In genomic region chr2:120244656-120245519, GRCh38 we compare ENCODE assay signal across 18 cellular contexts. TPM values are rescaled to one million over a fixed set of nuclear protein-coding genes. Genes with fewer than 3 reads are reported as not detected.
DNase-seq lines count a peak whose midpoint lies in the region; ATAC-seq, FAIRE-seq and TF ChIP-seq lines count a peak whose summit lies in the region.
"Had no signal": no experiment of that assay in that cellular context is flagged by ENCODE, and none has a peak within 500 bp of the region (broad histone marks: within the 10 kb centered on the region; RNA-seq: fewer than 3 reads in every experiment).

No MANE protein-coding gene starts in this region.

- H3K27ac ChIP-seq in SK-N-MC: no peak overlapping the region
- no peak overlapping the region for H3K27ac ChIP-seq in HepG2 (ENCODE audit: extremely low read length, insufficient read depth, low read length)
- peak overlapping the region; percentile 87 to 90 for H3K27ac ChIP-seq in small intestine (ENCODE audit: low read depth in 1 of 2, low read length in 1 of 2)
- no peak overlapping the region for H3K27ac ChIP-seq in thyroid gland
- H3K27ac ChIP-seq: 22Rv1, testis had no signal

- intact Hi-C loops in HepG2 (cut with micrococcal nuclease; ENCODE audit: unreplicated experiment) (no loop called here), thyroid gland (cut with DNase I) (no loop called here)

- H3K4me1 ChIP-seq in HepG2 (ENCODE audit: insufficient read depth, low read length): peaks cover 32% of the 10 kb centered on the region
- H3K4me1 ChIP-seq in small intestine (ENCODE audit: control insufficient read depth in 2 of 2, insufficient read depth in 1 of 2, low read depth in 1 of 2, low read length in 1 of 2): peaks cover 0 to 12% of the 10 kb centered on the region in 2 donors
- no peaks in the 10 kb centered on the region for H3K4me1 ChIP-seq in thyroid gland

- TF ChIP-seq EP300 in HepG2 (IDR thresholded peaks at IDR 0.05; ENCODE audit: low read depth in 2 of 2, low read length in 2 of 2) (no peak), HepG2 (CRISPR knock-in tag; IDR thresholded peaks at IDR 0.05; ENCODE audit: borderline replicate concordance) (no peak)

- no peaks in the 10 kb centered on the region for H3K36me3 ChIP-seq in SK-N-MC (ENCODE audit: insufficient read depth, low read length)
- no peaks in the 10 kb centered on the region for H3K36me3 ChIP-seq in HepG2 (replicated peaks in 1 of 2; ENCODE audit: control insufficient read depth in 1 of 2, insufficient read depth in 2 of 2, low read length in 2 of 2)
- no peaks in the 10 kb centered on the region for H3K36me3 ChIP-seq in small intestine (ENCODE audit: control insufficient read depth in 2 of 2, insufficient read depth in 2 of 2, low read length in 2 of 2)
- no peaks in the 10 kb centered on the region for H3K36me3 ChIP-seq in thyroid gland

- H3K4me2 ChIP-seq in HepG2 (ENCODE audit: low read depth, low read length): peak overlapping the region; percentile 56

- no peak for TF ChIP-seq POLR2A in HepG2 (IDR thresholded peaks at IDR 0.05; ENCODE audit: insufficient read depth in 1 of 2, low read depth in 2 of 2, low read length in 2 of 2)
- no peak for TF ChIP-seq POLR2A in thyroid gland (IDR thresholded peaks at IDR 0.05)
- TF ChIP-seq POLR2A in GM12892 (IDR thresholded peaks at IDR 0.05; ENCODE audit: low read depth, low read length): no peak

- TF ChIP-seq CTCF in HepG2 (CRISPR knock-in tag; IDR thresholded peaks at IDR 0.05): no peak
- TF ChIP-seq CTCF in thyroid gland (IDR thresholded peaks at IDR 0.05): no peak

- H3K9ac ChIP-seq in SK-N-MC (ENCODE audit: insufficient read length) (no peak overlapping the region), HepG2 (ENCODE audit: insufficient read depth, low read depth, low read length) (0 out of 2 replicates have a peak overlapping the region, but pooled peaks have one; percentile 30)

- WGBS in HepG2 (ENCODE audit: low lambda C conversion rate): 41% methylated on average over 11 of the region's 12 CpGs
- 24 to 67% (median 44%) methylated on average over 12 of the region's 12 CpGs for WGBS in small intestine, 3 donors
- WGBS in thyroid gland, 2 donors: 80 to 84% methylated on average over 11 to 12 of the region's 12 CpGs

- H3K4me3 ChIP-seq in SK-N-MC (peak overlapping the region; percentile 45; the same call in 1 of the 2 replicates), HepG2 (replicated peaks in 1 of 3; ENCODE audit: insufficient read depth in 1 of 3, low read depth in 2 of 3, low read length in 3 of 3) (peak overlapping the region in 1 of 3 experiments; percentile 45; a peak in 1 of 6 replicates), small intestine (ENCODE audit: low read depth in 1 of 2, low read length in 2 of 2) (no peak overlapping the region), thyroid gland (replicated peaks in 1 of 3) (no peak overlapping the region)
- H3K4me3 ChIP-seq: testis had no signal

- peak; percentile 17 for ATAC-seq in HepG2
- ATAC-seq: activated CD4-positive, CD25-positive, alpha-beta regulatory T cell treated with anti-CD3 and anti-CD28 coated beads, Interleukin-2, amount 50 U/mL, for 24 hours; naive thymus-derived CD4-positive, alpha-beta T cell had no signal

- CTCF ChIA-PET in HepG2 (lab: Yijun Ruan, JAX; ENCODE audit: low intra/inter-chr PET ratio, low total read pairs): no interaction called here

- in situ Hi-C loops in HepG2 (cut with HindIII; ENCODE audit: extremely low pct_ligation_motif_present, low pct_unique_long_range_greater_than_20kb): no loop called here

- H3K79me2 ChIP-seq in HepG2 (ENCODE audit: insufficient read depth, low read length): no peaks in the 10 kb centered on the region

- H4K20me1 ChIP-seq in HepG2 (ENCODE audit: insufficient read depth, low read length): no peaks in the 10 kb centered on the region

- no TSS peak for BruUV-seq in HepG2 (replicated peaks; lab: Mats Ljungman, UMichigan)

- peak; percentile 94 for DNase-seq in NCI-H345 treated with DMSO at 0.1 percent for 48 hours (lab: John Stamatoyannopoulos, UW; ENCODE audit: unreplicated experiment)
- DNase-seq in NCI-H345 (lab: John Stamatoyannopoulos, UW): no peak
- DNase-seq in SK-N-MC (ENCODE audit: low read depth, low spot score): no peak
- DNase-seq in HepG2 (ENCODE audit: low spot score): no peak
- peak; percentile 74 for DNase-seq in small intestine
- no peak for DNase-seq in HTR-8/SVneo (ENCODE audit: insufficient read length, low spot score)
- no peak for DNase-seq in thyroid gland
- no peak for DNase-seq in GM12892 (ENCODE audit: insufficient read length)
- DNase-seq: activated naive CD4-positive, alpha-beta T cell; CD4-positive, CD25-positive, alpha-beta regulatory T cell; EL; MM.1S; naive thymus-derived CD4-positive, alpha-beta T cell; NCI-H748 treated with DMSO at 0.1 percent for 48 hours; retina; testis had no signal

- peaks cover 5 to 41% of the 10 kb centered on the region in 2 experiments; a peak in 4 of 5 replicates for H3K27me3 ChIP-seq in HepG2 (ENCODE audit: control insufficient read depth in 1 of 2, insufficient read depth in 2 of 2, low read length in 2 of 2)
- H3K27me3 ChIP-seq in small intestine (ENCODE audit: control insufficient read depth in 2 of 2, insufficient read depth in 2 of 2, low read length in 2 of 2): peaks cover 0 to 3% of the 10 kb centered on the region in 2 donors
- H3K27me3 ChIP-seq in thyroid gland: no peaks in the 10 kb centered on the region
- H3K27me3 ChIP-seq: testis had no signal

- no peak overlapping the region for H2AFZ ChIP-seq in HepG2 (ENCODE audit: low read length)

- H3K9me3 ChIP-seq in SK-N-MC (ENCODE audit: low read depth, low read length): no peaks in the 10 kb centered on the region
- H3K9me3 ChIP-seq in HepG2 (ENCODE audit: low read length): no peaks in the 10 kb centered on the region
- H3K9me3 ChIP-seq in small intestine (ENCODE audit: control insufficient read depth, low read depth): no peaks in the 10 kb centered on the region
- no peaks in the 10 kb centered on the region for H3K9me3 ChIP-seq in thyroid gland
- H3K9me3 ChIP-seq: testis had no signal

- no peak for FAIRE-seq in HepG2 (lab: Jason Lieb, UNC)
- no peak for FAIRE-seq in small intestine (lab: Jason Lieb, UNC)
- FAIRE-seq in HTR-8/SVneo (lab: Jason Lieb, UNC): no peak
- no peak for FAIRE-seq in GM12892 (lab: Jason Lieb, UNC)

- TF ChIP-seq RAD21 in HepG2 (CRISPR knock-in tag; IDR thresholded peaks at IDR 0.05): no peak

- POLR2A ChIA-PET in HepG2 (lab: Yijun Ruan, JAX): interaction anchor here (1.3 kb wide), 1 partner anchor 8 kb away, joined by 3 read pairs; the partner anchor contains the start of gene RALB

RNA-seq across cellular contexts. Expression of gene RALB, which starts 7.8 kb away (rescaled TPM):
- 43.2 and 65.4 TPM in 2 replicates for total RNA-seq in HepG2 (2016; rRNA removed; fragmentation: Illumina TruSeq; extraction: Trizol)
- 14.7 and 15.0 TPM in 2 replicates for total RNA-seq in HepG2 (2016; cell fraction: cytosol; rRNA removed; fragmentation: Illumina TruSeq; extraction: Trizol; ENCODE audit: low read depth)
- total RNA-seq in HepG2 (2016; cell fraction: insoluble cytoplasmic fraction; rRNA removed; fragmentation: Illumina TruSeq; extraction: Trizol): 46.9 and 63.2 TPM in 2 replicates
- total RNA-seq in HepG2 (2016; cell fraction: membrane; rRNA removed; fragmentation: Illumina TruSeq; extraction: Trizol): 40.6 and 40.7 TPM in 2 replicates
- 18.9 and 20.9 TPM in 2 replicates for total RNA-seq in HepG2 (2016; cell fraction: nucleus; rRNA removed; fragmentation: Illumina TruSeq; extraction: Trizol)
- polyA plus RNA-seq in HepG2 (2011; rRNA removed): 28.5 and 37.8 TPM in 2 replicates
- polyA plus RNA-seq in HepG2 (2011; cell fraction: cytosol; rRNA removed): 27.1 and 34.7 TPM in 2 replicates
- polyA plus RNA-seq in HepG2 (2011; cell fraction: nucleus; rRNA removed): 7.9 and 9.7 TPM in 2 replicates
- 25.9 and 28.9 TPM in 2 replicates for polyA plus RNA-seq in HepG2 (2012)
- 17.5 and 21.3 TPM in 2 replicates for polyA plus RNA-seq in HepG2 (2016; cell fraction: cytosol; fragmentation: Illumina TruSeq; extraction: Trizol; ENCODE audit: low read depth)
- 77.8 and 83.3 TPM in 2 replicates for polyA plus RNA-seq in HepG2 (2016; cell fraction: insoluble cytoplasmic fraction; fragmentation: Illumina TruSeq; extraction: Trizol; ENCODE audit: low read depth)
- 40.5 and 41.2 TPM in 2 replicates for polyA plus RNA-seq in HepG2 (2016; cell fraction: membrane; fragmentation: Illumina TruSeq; extraction: Trizol; ENCODE audit: low read depth)
- 29.6 and 37.1 TPM in 2 replicates for polyA plus RNA-seq in HepG2 (2016; cell fraction: nucleus; fragmentation: Illumina TruSeq; extraction: Trizol; ENCODE audit: insufficient read depth, low read depth)
- polyA minus RNA-seq in HepG2 (2011; rRNA and poly(A)+ RNA removed; ENCODE audit: low replicate concordance): 7.6 and 34.5 TPM in 2 replicates
- 18.2 and 26.6 TPM in 2 replicates for polyA minus RNA-seq in HepG2 (2011; cell fraction: cytosol; rRNA and poly(A)+ RNA removed)
- 11.1 and 12.7 TPM in 2 replicates for polyA minus RNA-seq in HepG2 (2011; cell fraction: nucleus; rRNA and poly(A)+ RNA removed)
- 10 to 100 TPM; 61.8 to 75.7 (median 74.9) TPM for polyA plus RNA-seq in small intestine
- 10 to 100 TPM; 39.7 to 64.2 (median 45.4) TPM for total RNA-seq in thyroid gland
- 79.0 TPM for polyA plus RNA-seq in GM12892 (2012; ENCODE audit: missing spikeins)

RNA-seq across cellular contexts. Expression of gene TMEM185B, which starts 21.7 kb away (rescaled TPM):
- total RNA-seq in HepG2 (2016; rRNA removed; fragmentation: Illumina TruSeq; extraction: Trizol) (3.5 and 7.0 TPM in 2 replicates), thyroid gland (10 to 100 TPM; 35.9 to 47.9 (median 44.6) TPM)
- total RNA-seq in HepG2 (2016; cell fraction: cytosol; rRNA removed; fragmentation: Illumina TruSeq; extraction: Trizol; ENCODE audit: low read depth): 1.2 and 1.8 TPM in 2 replicates
- total RNA-seq in HepG2 (2016; cell fraction: insoluble cytoplasmic fraction; rRNA removed; fragmentation: Illumina TruSeq; extraction: Trizol): 2.9 and 6.9 TPM in 2 replicates
- total RNA-seq in HepG2 (2016; cell fraction: membrane; rRNA removed; fragmentation: Illumina TruSeq; extraction: Trizol): 3.8 and 4.7 TPM in 2 replicates
- 6.4 and 7.9 TPM in 2 replicates for total RNA-seq in HepG2 (2016; cell fraction: nucleus; rRNA removed; fragmentation: Illumina TruSeq; extraction: Trizol)
- polyA plus RNA-seq in HepG2 (2011; rRNA removed) (5.6 and 5.7 TPM in 2 replicates), small intestine (10 to 100 TPM in 1 of 3 donors, 1 to 10 TPM in 2; 2.0 to 10.5 (median 3.2) TPM)
- 6.0 and 6.3 TPM in 2 replicates for polyA plus RNA-seq in HepG2 (2011; cell fraction: cytosol; rRNA removed)
- 9.5 and 9.8 TPM in 2 replicates for polyA plus RNA-seq in HepG2 (2011; cell fraction: nucleus; rRNA removed)
- 7.3 and 7.8 TPM in 2 replicates for polyA plus RNA-seq in HepG2 (2012)
- 1.2 and 1.8 TPM in 2 replicates for polyA plus RNA-seq in HepG2 (2016; cell fraction: cytosol; fragmentation: Illumina TruSeq; extraction: Trizol; ENCODE audit: low read depth)
- 3.2 and 5.0 TPM in 2 replicates for polyA plus RNA-seq in HepG2 (2016; cell fraction: insoluble cytoplasmic fraction; fragmentation: Illumina TruSeq; extraction: Trizol; ENCODE audit: low read depth)
- polyA plus RNA-seq in HepG2 (2016; cell fraction: membrane; fragmentation: Illumina TruSeq; extraction: Trizol; ENCODE audit: low read depth): 2.4 and 3.2 TPM in 2 replicates
- 8.5 and 10.2 TPM in 2 replicates for polyA plus RNA-seq in HepG2 (2016; cell fraction: nucleus; fragmentation: Illumina TruSeq; extraction: Trizol; ENCODE audit: insufficient read depth, low read depth)
- 13.7 and 14.5 TPM in 2 replicates for polyA minus RNA-seq in HepG2 (2011; rRNA and poly(A)+ RNA removed; ENCODE audit: low replicate concordance)
- 4.8 and 5.5 TPM in 2 replicates for polyA minus RNA-seq in HepG2 (2011; cell fraction: cytosol; rRNA and poly(A)+ RNA removed)
- 5.2 and 7.0 TPM in 2 replicates for polyA minus RNA-seq in HepG2 (2011; cell fraction: nucleus; rRNA and poly(A)+ RNA removed)
- polyA plus RNA-seq in GM12892 (2012; ENCODE audit: missing spikeins): 7.8 TPM

Comparison
In these comparisons a context has a peak if more than half of its experiments do, and no peak if none do; other contexts are left out.
1. DNase-seq: peak in NCI-H345 treated with DMSO at 0.1 percent for 48 hours (single experiment) and small intestine (single experiment); none in NCI-H345 (single experiment), SK-N-MC (single experiment), HepG2 (single experiment), HTR-8/SVneo (single experiment), thyroid gland (0 of 2) and GM12892 (single experiment).
2. H3K27ac ChIP-seq: peak in small intestine (2 of 2); none in SK-N-MC (single experiment), HepG2 (single experiment) and thyroid gland (0 of 3).